8 cellular contexts compared by ENCODE assay signal in genomic region chr20:18287915-18288747, GRCh38. TPM values are rescaled to one million over a fixed set of nuclear protein-coding genes. Genes with fewer than 3 reads are reported as not detected.
DNase-seq lines count a peak whose midpoint lies in the region; ATAC-seq and TF ChIP-seq lines count a peak whose summit lies in the region.

Gene ZNF133, plus strand, starts transcription at chr20:18288527. Its CDS starts 17,160 bp downstream, at chr20:18305687.

- H3K4me3 ChIP-seq in BJ (ENCODE audit: low read depth, low read length), result peak within 1 kb of the TSS; percentile 90
- peak within 1 kb of the TSS; percentile 95 for H3K4me3 ChIP-seq in choroid plexus epithelial cell (ENCODE audit: low read depth, low read length)

- ATAC-seq in HG03439 (IDR thresholded peaks at IDR 0.05; ENCODE audit: unreplicated experiment), result peak; percentile 97

- CTCF ChIA-PET in BJ (lab: Yijun Ruan, JAX), result interaction anchor here (1.0 to 1.4 kb wide), 5 partner anchors 10 to 389 kb away, joined by 3 to 4 read pairs (median 3); no protein-coding TSS in a partner anchor

- TF ChIP-seq CTCF in BJ (IDR thresholded peaks at IDR 0.05; ENCODE audit: insufficient read depth, low read depth, low read length), result peak; percentile 27; the same call in 1 of the 2 replicates
- TF ChIP-seq CTCF in choroid plexus epithelial cell (conservative IDR thresholded peaks at IDR 0.05; ENCODE audit: low read depth, low read length), result peak; percentile 6

- peaks cover 6% of the 10 kb centered on the region for H3K36me3 ChIP-seq in BJ (ENCODE audit: control insufficient read depth, insufficient read depth, low read length)

- peak; percentile 56 for DNase-seq in BJ (ENCODE audit: low read depth)
- DNase-seq in GM19238 (ENCODE audit: insufficient read length, low spot score), result peak; percentile 88
- peak; percentile 94 for DNase-seq in NCI-H510A (lab: John Stamatoyannopoulos, UW)
- DNase-seq in activated CD4-positive, alpha-beta T cell treated with anti-CD3 and anti-CD28 coated beads for 24 hours (ENCODE audit: low read depth in 2 of 2), result peak; percentile 91 to 94
- peak; percentile 94 for DNase-seq in choroid plexus epithelial cell (ENCODE audit: low read depth)
- DNase-seq in kidney glomerular epithelial cell (lab: John Stamatoyannopoulos, UW), result peak; percentile 93
- DNase-seq in stimulated activated CD4-positive, alpha-beta T cell treated with anti-CD3 and anti-CD28 coated beads, Interleukin-15, amount 100 ng/mL, for 48 hours (ENCODE audit: low read depth in 2 of 2), result peak; percentile 88 to 91

- POLR2A ChIA-PET in BJ (lab: Charles Lee), result no interaction called here

- H3K27me3 ChIP-seq in BJ (ENCODE audit: control insufficient read depth, insufficient read depth, low read length), result no peaks in the 10 kb centered on the region

RNA-seq across cellular contexts. Expression of gene ZNF133, which starts in this region (rescaled TPM):
- 13.9 and 18.6 TPM in 2 replicates for polyA plus RNA-seq in BJ (2011; rRNA removed)
- polyA minus RNA-seq in BJ (2011; rRNA and poly(A)+ RNA removed), result 17.4 and 24.3 TPM in 2 replicates

Comparison
In these comparisons a context has a peak if more than half of its experiments do, and no peak if none do; other contexts are left out.
1. Peak in every context shown above with its lines: DNase-seq, ATAC-seq and H3K4me3 ChIP-seq.